In genomic region chr1:45442272-45442671, GRCh38 we compare ENCODE assay signal across 14 cellular contexts. TPM values are rescaled to one million over a fixed set of nuclear protein-coding genes. Genes with fewer than 3 reads are reported as not detected.
DNase-seq lines count a peak whose midpoint lies in the region; ATAC-seq, FAIRE-seq and TF ChIP-seq lines count a peak whose summit lies in the region.
"Had no signal": no experiment of that assay in that cellular context is flagged by ENCODE, and none has a peak within 500 bp of the region (broad histone marks: within the 10 kb centered on the region; RNA-seq: fewer than 3 reads in every experiment).

No MANE protein-coding gene starts in this region.

- intact Hi-C loops in K562 (cut with micrococcal nuclease) (no loop called here), sigmoid colon (cut with DNase I) (no loop called here)

- POLR2A ChIA-PET in AG04449 (lab: Yijun Ruan, JAX): no interaction called here
- POLR2A ChIA-PET in K562 (lab: Yijun Ruan, JAX): interaction anchor here (0.6 to 1.5 kb wide), 5 partner anchors 15 to 642 kb away, joined by 3 to 4 read pairs (median 3); no protein-coding TSS in a partner anchor

- DNase-seq in AG04449 (ENCODE audit: low read depth, low spot score) (peak; percentile 14), HFFc6 (peak; percentile 42), K562 (ENCODE audit: extremely low read depth in 1 of 4, low spot score in 3 of 4) (no peak), hepatic stellate cell (ENCODE audit: low spot score) (peak; percentile 28), sigmoid colon (no peak), smooth muscle cell (lab: John Stamatoyannopoulos, UW; ENCODE audit: unreplicated experiment) (no peak)
- DNase-seq in activated effector memory CD4-positive, alpha-beta T cell treated with anti-CD3 and anti-CD28 coated beads, Interleukin-2, amount 50 U/mL, for 16 hours: no peak
- DNase-seq: activated effector memory CD4-positive, alpha-beta T cell treated with Interleukin-2 at 50 U/mL for 16 hours; caudate nucleus; DMS79; thyroid gland had no signal

- H3K36me3 ChIP-seq in K562 (ENCODE audit: control insufficient read depth, insufficient read depth, low read length) (no peaks in the 10 kb centered on the region), sigmoid colon (no peaks in the 10 kb centered on the region), smooth muscle cell (ENCODE audit: low read depth) (no peaks in the 10 kb centered on the region)
- H3K36me3 ChIP-seq: thyroid gland had no signal

- no peaks in the 10 kb centered on the region for H4K20me1 ChIP-seq in K562 (replicated peaks; ENCODE audit: control insufficient read depth, insufficient read depth, low read length)
- no peaks in the 10 kb centered on the region for H4K20me1 ChIP-seq in smooth muscle cell (ENCODE audit: low read depth)

- BruUV-seq in K562 (replicated peaks; lab: Mats Ljungman, UMichigan): no TSS peak

- FAIRE-seq in K562 (lab: Jason Lieb, UNC): no peak
- FAIRE-seq: GM12892, TTC549 had no signal

- TF ChIP-seq RAD21 in K562 (CRISPR knock-in tag; conservative IDR thresholded peaks at IDR 0.05 in 1 of 2, IDR thresholded peaks at IDR 0.05 in 1 of 2): no peak

- peaks cover 0 to 24% of the 10 kb centered on the region in 2 experiments; a peak in 2 of 5 replicates for H3K4me1 ChIP-seq in K562 (replicated peaks in 1 of 2; ENCODE audit: control insufficient read depth in 2 of 2, insufficient read depth in 2 of 2, low read length in 2 of 2)
- no peaks in the 10 kb centered on the region for H3K4me1 ChIP-seq in sigmoid colon
- no peaks in the 10 kb centered on the region for H3K4me1 ChIP-seq in smooth muscle cell (ENCODE audit: low read depth)
- H3K4me1 ChIP-seq: thyroid gland had no signal

- H3F3A ChIP-seq in smooth muscle cell (ENCODE audit: low read depth): no peaks in the 10 kb centered on the region

- H3K27ac ChIP-seq in K562 (ENCODE audit: extremely low read depth, low read depth, low read length): no peak overlapping the region
- no peak overlapping the region for H3K27ac ChIP-seq in sigmoid colon
- H3K27ac ChIP-seq in smooth muscle cell (ENCODE audit: low read depth): no peak overlapping the region
- H3K27ac ChIP-seq: thyroid gland had no signal

- no peaks in the 10 kb centered on the region for H3K9me3 Mint-ChIP-seq in HFFc6

- no peak overlapping the region for H3K27ac Mint-ChIP-seq in HFFc6

- H3K4me3 ChIP-seq in AG04449 (ENCODE audit: low read depth, low read length): no peak overlapping the region
- H3K4me3 ChIP-seq in K562: no peak overlapping the region
- H3K4me3 ChIP-seq in sigmoid colon: no peak overlapping the region
- H3K4me3 ChIP-seq in smooth muscle cell: no peak overlapping the region
- H3K4me3 ChIP-seq: thyroid gland had no signal

- H3K4me3 Mint-ChIP-seq in HFFc6: no peak overlapping the region

- H3K27me3 Mint-ChIP-seq in HFFc6 (ENCODE audit: insufficient read depth): peaks cover 13% of the 10 kb centered on the region

- H3K79me2 ChIP-seq in K562 (ENCODE audit: control insufficient read depth, insufficient read depth, low read length) (no peaks in the 10 kb centered on the region), smooth muscle cell (ENCODE audit: low read depth) (no peaks in the 10 kb centered on the region)

- H3K4me1 Mint-ChIP-seq in HFFc6 (ENCODE audit: low read depth): peaks cover 12% of the 10 kb centered on the region

- ATAC-seq in K562: no peak
- ATAC-seq in HG02852 (IDR thresholded peaks at IDR 0.05; ENCODE audit: unreplicated experiment): no peak

- H3K27me3 ChIP-seq in K562 (ENCODE audit: control insufficient read depth in 2 of 2, insufficient read depth in 2 of 2, low read length in 2 of 2): no peaks in the 10 kb centered on the region; a peak in 1 of 5 replicates
- no peaks in the 10 kb centered on the region for H3K27me3 ChIP-seq in sigmoid colon
- H3K27me3 ChIP-seq in smooth muscle cell (ENCODE audit: low read depth): no peaks in the 10 kb centered on the region
- H3K27me3 ChIP-seq: thyroid gland had no signal

- no peaks in the 10 kb centered on the region for H3K9me3 ChIP-seq in K562 (replicated peaks; ENCODE audit: control insufficient read depth, insufficient read depth, low read depth, low read length)
- H3K9me3 ChIP-seq in sigmoid colon: no peaks in the 10 kb centered on the region
- no peaks in the 10 kb centered on the region for H3K9me3 ChIP-seq in smooth muscle cell (replicated peaks; ENCODE audit: low read depth)
- H3K9me3 ChIP-seq: thyroid gland had no signal

- H2AFZ ChIP-seq in K562 (ENCODE audit: low read depth, low read length): no peak overlapping the region
- H2AFZ ChIP-seq in smooth muscle cell (ENCODE audit: low read depth): no peak overlapping the region

- no peak overlapping the region for H3K4me2 ChIP-seq in K562 (ENCODE audit: insufficient read depth, low read length)
- no peak overlapping the region for H3K4me2 ChIP-seq in smooth muscle cell

- no peak for TF ChIP-seq CTCF in AG04449 (IDR thresholded peaks at IDR 0.05; ENCODE audit: insufficient read depth, low read length, missing control alignments)
- no peak for TF ChIP-seq CTCF in HFFc6 (IDR thresholded peaks at IDR 0.05)
- no peak for TF ChIP-seq CTCF in K562 (IDR thresholded peaks at IDR 0.05 in 2 of 3, conservative IDR thresholded peaks at IDR 0.05 in 1 of 3; ENCODE audit: insufficient read depth in 2 of 3, low read depth in 1 of 3, low read length in 3 of 3)
- no peak for TF ChIP-seq CTCF in sigmoid colon (IDR thresholded peaks at IDR 0.05)
- no peak for TF ChIP-seq CTCF in smooth muscle cell (IDR thresholded peaks at IDR 0.05; ENCODE audit: borderline replicate concordance, insufficient read depth, poor library complexity, severe bottlenecking)

- in situ Hi-C loops in K562 (cut with MboI): no loop called here

- TF ChIP-seq EP300 in K562 (IDR thresholded peaks at IDR 0.05; ENCODE audit: low read length) (no peak), sigmoid colon (IDR thresholded peaks at IDR 0.05) (no peak)

- H3K36me3 Mint-ChIP-seq in HFFc6 (ENCODE audit: low read depth): no peaks in the 10 kb centered on the region

- no peaks in the 10 kb centered on the region for H3K9me1 ChIP-seq in K562 (ENCODE audit: control insufficient read depth, insufficient read depth, low read length)

- H3K9ac ChIP-seq in K562 (ENCODE audit: insufficient read depth in 1 of 2, low read depth in 2 of 2, low read length in 2 of 2) (no peak overlapping the region), smooth muscle cell (ENCODE audit: low read depth) (no peak overlapping the region)

- TF ChIP-seq POLR2A in K562 (conservative IDR thresholded peaks at IDR 0.05) (no peak), sigmoid colon (IDR thresholded peaks at IDR 0.05) (no peak)

- CTCF ChIA-PET in AG04449 (lab: Yijun Ruan, JAX) (interaction anchor here (0.6 kb wide), 1 partner anchor 19 kb away, joined by 3 read pairs; no protein-coding TSS in a partner anchor), K562 (lab: Yijun Ruan, JAX; ENCODE audit: low intra/inter-chr PET ratio) (no interaction called here)

- 72% methylated on average over 3 of the region's 3 CpGs for WGBS in K562 (ENCODE audit: insufficient coverage, low coverage, missing lambda C conversion rate)
- WGBS in sigmoid colon, 2 donors: 71 to 78% methylated on average over 3 of the region's 3 CpGs
- 65% methylated on average over 3 of the region's 3 CpGs for WGBS in smooth muscle cell (ENCODE audit: low lambda C conversion rate)

RNA-seq across cellular contexts. Expression of gene TESK2, which starts 48.7 kb away (rescaled TPM):
- 1 to 10 TPM in 2 of 6 experiments, under 1 TPM in 4; 0.54 to 1.4 (median 0.82) TPM for total RNA-seq in HFFc6 (2021; fragmentation: NEBNext Ultra II Directional; extraction: Animal tissue kit (Norgen Biotek cat#: 25700))
- 4.4 and 6.0 TPM in 2 replicates for total RNA-seq in K562 (2011; cell fraction: chromatin; rRNA removed; ENCODE audit: low replicate concordance)
- 2.6 and 3.8 TPM in 2 replicates for total RNA-seq in K562 (2011; cell fraction: nucleolus; rRNA removed)
- total RNA-seq in K562 (2011; cell fraction: nucleoplasm; rRNA removed): 4.8 and 6.3 TPM in 2 replicates
- 3.0 and 3.1 TPM in 2 replicates for total RNA-seq in K562 (2014; rRNA removed)
- 2.7 and 3.2 TPM in 2 replicates for total RNA-seq in K562 (2014; rRNA removed; fragmentation: Illumina TruSeq; extraction: Trizol)
- 4.9 and 5.3 TPM in 2 replicates for total RNA-seq in K562 (2015; rRNA removed; fragmentation: Illumina TruSeq; extraction: Trizol)
- 3.3 and 3.7 TPM in 2 replicates for total RNA-seq in K562 (2021)
- polyA plus RNA-seq in K562 (2011; rRNA removed): 1.0 and 3.7 TPM in 2 replicates
- polyA plus RNA-seq in K562 (2011; cell fraction: cytosol; rRNA removed): 0.94 and 3.0 TPM in 2 replicates
- 1.9 and 6.1 TPM in 2 replicates for polyA plus RNA-seq in K562 (2011; cell fraction: nucleus; rRNA removed)
- 6.1 and 11.5 TPM in 2 replicates for polyA plus RNA-seq in K562 (2012)
- 4.3 and 4.7 TPM in 2 replicates for polyA plus RNA-seq in K562 (2014; fragmentation: Illumina TruSeq; extraction: Trizol)
- 1 to 10 TPM; 1.6 to 1.9 TPM for polyA plus RNA-seq in K562 (2014; fragmentation: Nextera tagmentation; extraction: Ambion mirVana)
- polyA plus RNA-seq in K562 (2014; rRNA removed): 3.7 TPM in 2 replicates
- 0.93 and 2.3 TPM in 2 replicates for polyA minus RNA-seq in K562 (2011; rRNA and poly(A)+ RNA removed)
- 1.2 and 2.2 TPM in 2 replicates for polyA minus RNA-seq in K562 (2011; cell fraction: cytosol; rRNA and poly(A)+ RNA removed)
- 0.78 and 1.3 TPM in 2 replicates for polyA minus RNA-seq in K562 (2011; cell fraction: nucleus; rRNA and poly(A)+ RNA removed)
- 1 to 10 TPM; 4.3 to 7.8 (median 7.0) TPM for total RNA-seq in sigmoid colon
- 1 to 10 TPM; 5.8 to 9.2 (median 7.8) TPM for polyA plus RNA-seq in sigmoid colon
- total RNA-seq in smooth muscle cell: 3.4 and 4.3 TPM in 2 replicates
- 1.3 and 2.3 TPM in 2 replicates for polyA plus RNA-seq in smooth muscle cell

RNA-seq across cellular contexts. Expression of gene CCDC163, which starts 57.6 kb away (rescaled TPM):
- 1 to 10 TPM; 1.3 to 2.4 (median 1.7) TPM for total RNA-seq in HFFc6 (2021; fragmentation: NEBNext Ultra II Directional; extraction: Animal tissue kit (Norgen Biotek cat#: 25700))
- total RNA-seq in K562 (2011; cell fraction: chromatin; rRNA removed; ENCODE audit: low replicate concordance): 14.4 and 26.3 TPM in 2 replicates
- 19.0 and 22.9 TPM in 2 replicates for total RNA-seq in K562 (2011; cell fraction: nucleolus; rRNA removed)
- total RNA-seq in K562 (2011; cell fraction: nucleoplasm; rRNA removed): 18.3 and 20.8 TPM in 2 replicates
- 3.5 and 4.1 TPM in 2 replicates for total RNA-seq in K562 (2014; rRNA removed)
- total RNA-seq in K562 (2014; rRNA removed; fragmentation: Illumina TruSeq; extraction: Trizol): 5.2 and 5.5 TPM in 2 replicates
- 3.8 and 4.0 TPM in 2 replicates for total RNA-seq in K562 (2015; rRNA removed; fragmentation: Illumina TruSeq; extraction: Trizol)
- 5.5 and 6.2 TPM in 2 replicates for total RNA-seq in K562 (2021)
- 7.2 and 12.0 TPM in 2 replicates for polyA plus RNA-seq in K562 (2011; rRNA removed)
- polyA plus RNA-seq in K562 (2011; cell fraction: cytosol; rRNA removed): 10.0 and 16.0 TPM in 2 replicates
- polyA plus RNA-seq in K562 (2011; cell fraction: nucleus; rRNA removed): 15.8 and 16.9 TPM in 2 replicates
- 5.6 and 11.7 TPM in 2 replicates for polyA plus RNA-seq in K562 (2012)
- polyA plus RNA-seq in K562 (2014; fragmentation: Illumina TruSeq; extraction: Trizol): 6.2 TPM in 2 replicates
- 1 to 10 TPM; 3.7 to 8.2 TPM for polyA plus RNA-seq in K562 (2014; fragmentation: Nextera tagmentation; extraction: Ambion mirVana)
- polyA plus RNA-seq in K562 (2014; rRNA removed): 4.8 and 7.8 TPM in 2 replicates
- polyA minus RNA-seq in K562 (2011; rRNA and poly(A)+ RNA removed): 4.2 and 4.8 TPM in 2 replicates
- 4.8 and 5.6 TPM in 2 replicates for polyA minus RNA-seq in K562 (2011; cell fraction: cytosol; rRNA and poly(A)+ RNA removed)
- 3.4 and 4.9 TPM in 2 replicates for polyA minus RNA-seq in K562 (2011; cell fraction: nucleus; rRNA and poly(A)+ RNA removed)
- 1 to 10 TPM in 1 of 4 donors, under 1 TPM in 3; 0.27 to 1.1 (median 0.77) TPM for total RNA-seq in sigmoid colon
- polyA plus RNA-seq in sigmoid colon: 1 to 10 TPM in 1 of 3 donors, under 1 TPM in 1, not detected in 1; 0.69 to 3.4 TPM
- 0.18 and 2.4 TPM in 2 replicates for total RNA-seq in smooth muscle cell
- 1.3 and 2.1 TPM in 2 replicates for polyA plus RNA-seq in smooth muscle cell

RNA-seq across cellular contexts. Expression of gene MMACHC, which starts 57.8 kb away (rescaled TPM):
- total RNA-seq in HFFc6 (2021; fragmentation: NEBNext Ultra II Directional; extraction: Animal tissue kit (Norgen Biotek cat#: 25700)): 10 to 100 TPM; 11.1 to 12.9 (median 12.4) TPM
- total RNA-seq in K562 (2011; cell fraction: chromatin; rRNA removed; ENCODE audit: low replicate concordance): 4.9 and 12.2 TPM in 2 replicates
- 7.2 and 8.8 TPM in 2 replicates for total RNA-seq in K562 (2011; cell fraction: nucleolus; rRNA removed)
- 8.6 and 13.4 TPM in 2 replicates for total RNA-seq in K562 (2011; cell fraction: nucleoplasm; rRNA removed)
- total RNA-seq in K562 (2014; rRNA removed) (11.9 and 15.2 TPM in 2 replicates), K562 (2014; rRNA removed; fragmentation: Illumina TruSeq; extraction: Trizol) (7.8 and 8.1 TPM in 2 replicates), K562 (2015; rRNA removed; fragmentation: Illumina TruSeq; extraction: Trizol) (12.5 and 13.0 TPM in 2 replicates), K562 (2021) (18.8 and 19.1 TPM in 2 replicates), sigmoid colon (1 to 10 TPM in 3 of 4 donors, under 1 TPM in 1; 0.83 to 3.9 (median 1.9) TPM), smooth muscle cell (2.5 and 3.0 TPM in 2 replicates)
- polyA plus RNA-seq in K562 (2011; rRNA removed) (8.5 and 8.8 TPM in 2 replicates), K562 (2014; fragmentation: Illumina TruSeq; extraction: Trizol) (20.4 and 21.0 TPM in 2 replicates), K562 (2014; fragmentation: Nextera tagmentation; extraction: Ambion mirVana) (10 to 100 TPM in 1 of 2 experiments, 1 to 10 TPM in 1; 8.9 to 11.4 TPM), K562 (2014; rRNA removed) (8.0 and 11.7 TPM in 2 replicates), sigmoid colon (1 to 10 TPM; 1.2 to 5.9 (median 3.0) TPM), smooth muscle cell (1.3 and 1.8 TPM in 2 replicates)
- 11.9 and 17.3 TPM in 2 replicates for polyA plus RNA-seq in K562 (2011; cell fraction: cytosol; rRNA removed)
- 8.9 and 11.3 TPM in 2 replicates for polyA plus RNA-seq in K562 (2011; cell fraction: nucleus; rRNA removed)
- 5.9 and 16.4 TPM in 2 replicates for polyA plus RNA-seq in K562 (2012)
- 13.2 and 15.8 TPM in 2 replicates for polyA minus RNA-seq in K562 (2011; rRNA and poly(A)+ RNA removed)
- 10.7 and 15.3 TPM in 2 replicates for polyA minus RNA-seq in K562 (2011; cell fraction: cytosol; rRNA and poly(A)+ RNA removed)
- polyA minus RNA-seq in K562 (2011; cell fraction: nucleus; rRNA and poly(A)+ RNA removed): 8.5 and 12.0 TPM in 2 replicates

Comparison
In these comparisons a context has a peak if more than half of its experiments do, and no peak if none do; other contexts are left out.
1. DNase-seq: peak in AG04449 (single experiment), HFFc6 (single experiment) and hepatic stellate cell (single experiment); none in K562 (0 of 4), sigmoid colon (single experiment), smooth muscle cell (single experiment) and activated effector memory CD4-positive, alpha-beta T cell treated with anti-CD3 and anti-CD28 coated beads, Interleukin-2, amount 50 U/mL, for 16 hours (single experiment).